Comparison of ENCODE assay signal across 1 cellular context in genomic region chr4:158904815-158905214, GRCh38.
TF ChIP-seq lines count a peak whose summit lies in the region.

No MANE protein-coding gene starts in this region.

TF ChIP-seq in IMR-90, 13 proteins besides CTCF, POLR2A, EP300 and RAD21 (continued from another document):
- TF ChIP-seq ELK1 (IDR thresholded peaks at IDR 0.05; ENCODE audit: borderline replicate concordance, low read depth, low read length) (no peak), CEBPB (IDR thresholded peaks at IDR 0.05; ENCODE audit: low read depth, low read length) (no peak), SMC3 (IDR thresholded peaks at IDR 0.05; ENCODE audit: low read depth, low read length) (no peak), MXI1 (IDR thresholded peaks at IDR 0.05; ENCODE audit: borderline replicate concordance, low read depth, low read length) (no peak), MAZ (IDR thresholded peaks at IDR 0.05; ENCODE audit: borderline replicate concordance, low read depth, low read length) (no peak), NFE2L2 (IDR thresholded peaks at IDR 0.05; ENCODE audit: low read depth, low read length) (no peak), MAFK (IDR thresholded peaks at IDR 0.05; ENCODE audit: low read depth, low read length) (no peak), RCOR1 (IDR thresholded peaks at IDR 0.05; ENCODE audit: insufficient replicate concordance, low read length) (no peak), RFX5 (IDR thresholded peaks at IDR 0.05; ENCODE audit: low read depth, low read length) (no peak), USF2 (IDR thresholded peaks at IDR 0.05; ENCODE audit: low read depth, low read length) (no peak), FOS (IDR thresholded peaks at IDR 0.05; ENCODE audit: low read depth, low read length) (no peak), BHLHE40 (IDR thresholded peaks at IDR 0.05; ENCODE audit: low read depth, low read length) (no peak)
